ENCODE assay signal across 3 cellular contexts in genomic region chr16:57857991-57858390, GRCh38. TPM values are rescaled to one million over a fixed set of nuclear protein-coding genes. Genes with fewer than 3 reads are reported as not detected.
"Had no signal": no experiment of that assay in that cellular context is flagged by ENCODE, and none has a peak within 500 bp of the region (broad histone marks: within the 10 kb centered on the region; RNA-seq: fewer than 3 reads in every experiment).

No MANE protein-coding gene starts in this region.

RNA-seq across cellular contexts. Expression of gene KIFC3, which starts 55.7 kb away (rescaled TPM):
- total RNA-seq: activated CD4-positive, alpha-beta memory T cell treated with anti-CD3 and anti-CD28 coated beads, Interleukin-2, amount 10 ng/mL, durations not matched to agents 7 days and 5 days; activated CD4-positive, alpha-beta T cell treated with anti-CD3 and anti-CD28 coated beads, Interleukin-2, amount 10 ng/mL, durations not matched to agents 7 days and 5 days; T-helper 2 cell treated with Interferon-gamma antibody and Interleukin-4, amounts not matched to agents 100 ng/mL and 5 ng/mL, for 36 hours had no signal
